In the genomic region with DNA sequence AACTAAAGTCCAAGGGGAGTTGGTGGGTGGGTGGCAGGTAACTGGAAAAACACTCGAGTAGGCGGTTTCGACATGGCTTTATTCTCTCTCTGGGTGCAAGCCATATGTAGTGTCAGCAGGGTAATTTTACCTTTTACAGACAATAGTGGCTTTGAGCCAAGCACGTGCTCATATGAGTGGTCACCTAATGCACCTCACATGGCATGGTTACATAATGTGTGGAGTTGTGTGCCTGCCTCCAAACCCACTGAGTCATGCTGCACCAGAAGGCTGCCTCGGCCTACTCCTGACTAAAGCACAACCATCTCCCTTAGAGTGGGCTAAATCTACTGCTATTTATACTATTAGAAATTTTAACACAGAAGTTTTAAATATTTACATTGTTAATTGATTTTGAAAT, we compare ENCODE assay signal across 15 cellular contexts. TPM values are rescaled to one million over a fixed set of nuclear protein-coding genes. Genes with fewer than 3 reads are reported as not detected.
DNase-seq lines count a peak whose midpoint lies in the region; ATAC-seq, FAIRE-seq and TF ChIP-seq lines count a peak whose summit lies in the region.
"Had no signal": no experiment of that assay in that cellular context is flagged by ENCODE, and none has a peak within 500 bp of the region (broad histone marks: within the 10 kb centered on the region; RNA-seq: fewer than 3 reads in every experiment).

No MANE protein-coding gene starts in this region.

- H3K4me2 ChIP-seq in K562 (ENCODE audit: insufficient read depth, low read length) = no peak overlapping the region

- H3K4me1 Mint-ChIP-seq in stimulated activated memory B cell treated with anti-CD40 and anti-IgM and Interleukin-4, amounts not matched to agents 10 μg/mL and 1 μg/mL and 100 μg/mL, for 72 hours = no peaks in the 10 kb centered on the region
- H3K4me1 Mint-ChIP-seq: neural crest cell had no signal

- no peaks in the 10 kb centered on the region for H3K79me2 ChIP-seq in K562 (ENCODE audit: control insufficient read depth, insufficient read depth, low read length)

- H3K9me3 Mint-ChIP-seq in stimulated activated memory B cell treated with anti-CD40 and anti-IgM and Interleukin-4, amounts not matched to agents 10 μg/mL and 1 μg/mL and 100 μg/mL, for 72 hours = no peaks in the 10 kb centered on the region
- H3K9me3 Mint-ChIP-seq: CD4-positive, CD25-positive, alpha-beta regulatory T cell; neural crest cell had no signal

- H3K4me3 ChIP-seq in K562 = no peak overlapping the region
- H3K4me3 ChIP-seq: heart left ventricle had no signal

- no peak for TF ChIP-seq POLR2A in K562 (conservative IDR thresholded peaks at IDR 0.05)

- no peak overlapping the region for H3K4me3 Mint-ChIP-seq in stimulated activated memory B cell treated with anti-CD40 and anti-IgM and Interleukin-4, amounts not matched to agents 10 μg/mL and 1 μg/mL and 100 μg/mL, for 72 hours
- H3K4me3 Mint-ChIP-seq: CD4-positive, CD25-positive, alpha-beta regulatory T cell; neural crest cell had no signal

- FAIRE-seq in K562 (lab: Jason Lieb, UNC) = no peak

- H3K36me3 Mint-ChIP-seq in stimulated activated memory B cell treated with anti-CD40 and anti-IgM and Interleukin-4, amounts not matched to agents 10 μg/mL and 1 μg/mL and 100 μg/mL, for 72 hours = no peaks in the 10 kb centered on the region
- H3K36me3 Mint-ChIP-seq: CD4-positive, CD25-positive, alpha-beta regulatory T cell had no signal

- BruUV-seq in K562 (replicated peaks; lab: Mats Ljungman, UMichigan) = no TSS peak

- no peaks in the 10 kb centered on the region for H3K9me3 ChIP-seq in K562 (replicated peaks; ENCODE audit: control insufficient read depth, insufficient read depth, low read depth, low read length)
- H3K9me3 ChIP-seq: heart left ventricle had no signal

- in situ Hi-C loops in K562 (cut with MboI) = loop anchor here (25.0 kb wide), 1 partner anchor 1386 kb away; a partner anchor contains a TSS

- H3K27me3 ChIP-seq in K562 (ENCODE audit: control insufficient read depth in 2 of 2, insufficient read depth in 2 of 2, low read length in 2 of 2) = peaks cover 0 to 4% of the 10 kb centered on the region in 2 experiments; a peak in 2 of 5 replicates
- H3K27me3 ChIP-seq: heart left ventricle had no signal

- no peaks in the 10 kb centered on the region for H3K27me3 Mint-ChIP-seq in stimulated activated memory B cell treated with anti-CD40 and anti-IgM and Interleukin-4, amounts not matched to agents 10 μg/mL and 1 μg/mL and 100 μg/mL, for 72 hours
- H3K27me3 Mint-ChIP-seq: CD4-positive, CD25-positive, alpha-beta regulatory T cell had no signal

- DNase-seq in ELR (ENCODE audit: low read depth) (peak; percentile 78), LHCN-M2 (ENCODE audit: low read depth) (peak; percentile 60), K562 (ENCODE audit: extremely low read depth in 1 of 4, low spot score in 3 of 4) (no peak), mucosa of gallbladder (ENCODE audit: low spot score) (peak; percentile 51), NCI-H524 treated with DMSO at 0.1 percent for 48 hours (lab: John Stamatoyannopoulos, UW) (no peak), middle frontal gyrus (ENCODE audit: extremely low spot score, low spot score) (no peak)
- DNase-seq: activated CD4-positive, alpha-beta T cell treated with anti-CD3 and anti-CD28 coated beads, Interleukin-2, amount 50 U/mL, for 1 hour; CD4-positive, CD25-positive, alpha-beta regulatory T cell; effector CD8-positive, alpha-beta T cell; heart left ventricle; NCI-H1694 had no signal

- no peak for TF ChIP-seq CTCF in K562 (IDR thresholded peaks at IDR 0.05 in 2 of 3, conservative IDR thresholded peaks at IDR 0.05 in 1 of 3; ENCODE audit: insufficient read depth in 2 of 3, low read depth in 1 of 3, low read length in 3 of 3)

- no peak overlapping the region for H3K27ac Mint-ChIP-seq in stimulated activated memory B cell treated with anti-CD40 and anti-IgM and Interleukin-4, amounts not matched to agents 10 μg/mL and 1 μg/mL and 100 μg/mL, for 72 hours

- H3K9ac ChIP-seq in K562 (ENCODE audit: insufficient read depth in 1 of 2, low read depth in 2 of 2, low read length in 2 of 2) = no peak overlapping the region

- TF ChIP-seq RAD21 in K562 (CRISPR knock-in tag; conservative IDR thresholded peaks at IDR 0.05 in 1 of 2, IDR thresholded peaks at IDR 0.05 in 1 of 2) = no peak

- no peak overlapping the region for H3K27ac ChIP-seq in K562 (ENCODE audit: extremely low read depth, low read depth, low read length)
- H3K27ac ChIP-seq: heart left ventricle had no signal

- 37% methylated on average over 5 of the region's 5 CpGs for WGBS in K562 (ENCODE audit: insufficient coverage, low coverage, missing lambda C conversion rate)

- H3K9me1 ChIP-seq in K562 (ENCODE audit: control insufficient read depth, insufficient read depth, low read length) = no peaks in the 10 kb centered on the region

- no peak overlapping the region for H2AFZ ChIP-seq in K562 (ENCODE audit: low read depth, low read length)

- no peak for TF ChIP-seq EP300 in K562 (IDR thresholded peaks at IDR 0.05; ENCODE audit: low read length)

- no peak for ATAC-seq in K562
- ATAC-seq in stimulated activated memory B cell treated with anti-CD40 and anti-IgM and Interleukin-4, amounts not matched to agents 10 μg/mL and 1 μg/mL and 100 μg/mL, for 72 hours = no peak
- ATAC-seq: heart left ventricle, left lobe of liver had no signal

- POLR2A ChIA-PET in K562 (lab: Yijun Ruan, JAX) = interaction anchor here (1.2 to 1.3 kb wide), 2 partner anchors 16 to 18 kb away, joined by 4 read pairs; a partner anchor contains a TSS

- no peaks in the 10 kb centered on the region for H4K20me1 ChIP-seq in K562 (replicated peaks; ENCODE audit: control insufficient read depth, insufficient read depth, low read length)

- intact Hi-C loops in K562 (cut with micrococcal nuclease) = no loop called here

- H3K4me1 ChIP-seq in K562 (replicated peaks in 1 of 2; ENCODE audit: control insufficient read depth in 2 of 2, insufficient read depth in 2 of 2, low read length in 2 of 2) = peaks cover 3 to 18% of the 10 kb centered on the region in 2 experiments; a peak in 4 of 5 replicates

- CTCF ChIA-PET in K562 (lab: Yijun Ruan, JAX; ENCODE audit: low intra/inter-chr PET ratio) = no interaction called here

- H3K36me3 ChIP-seq in K562 (ENCODE audit: control insufficient read depth, insufficient read depth, low read length) = no peaks in the 10 kb centered on the region
- H3K36me3 ChIP-seq: heart left ventricle had no signal

RNA-seq across cellular contexts. Expression of a gene that starts 16.5 kb away (rescaled TPM):
- 5.3 and 5.4 TPM in 2 replicates for total RNA-seq in LHCN-M2 (2014; rRNA removed)
- polyA plus RNA-seq in LHCN-M2 (2012) = 1.6 TPM
- 7.7 and 14.6 TPM in 2 replicates for total RNA-seq in K562 (2011; cell fraction: chromatin; rRNA removed; ENCODE audit: low replicate concordance)
- 9.2 and 13.7 TPM in 2 replicates for total RNA-seq in K562 (2011; cell fraction: nucleolus; rRNA removed)
- total RNA-seq in K562 (2011; cell fraction: nucleoplasm; rRNA removed) = 12.1 and 14.7 TPM in 2 replicates
- 3.6 and 4.1 TPM in 2 replicates for total RNA-seq in K562 (2014; rRNA removed)
- total RNA-seq in K562 (2014; rRNA removed; fragmentation: Illumina TruSeq; extraction: Trizol) = 3.4 and 4.5 TPM in 2 replicates
- total RNA-seq in K562 (2015; rRNA removed; fragmentation: Illumina TruSeq; extraction: Trizol) = 3.1 and 4.0 TPM in 2 replicates
- 3.3 and 3.5 TPM in 2 replicates for total RNA-seq in K562 (2021)
- polyA plus RNA-seq in K562 (2011; rRNA removed) = 4.2 and 5.4 TPM in 2 replicates
- polyA plus RNA-seq in K562 (2011; cell fraction: cytosol; rRNA removed) = 3.2 and 4.8 TPM in 2 replicates
- 5.8 and 6.6 TPM in 2 replicates for polyA plus RNA-seq in K562 (2011; cell fraction: nucleus; rRNA removed)
- 4.8 and 12.0 TPM in 2 replicates for polyA plus RNA-seq in K562 (2012)
- polyA plus RNA-seq in K562 (2014; fragmentation: Illumina TruSeq; extraction: Trizol) = 3.2 and 3.4 TPM in 2 replicates
- 1 to 10 TPM; 4.3 to 5.7 TPM for polyA plus RNA-seq in K562 (2014; fragmentation: Nextera tagmentation; extraction: Ambion mirVana)
- polyA plus RNA-seq in K562 (2014; rRNA removed) = 2.2 and 3.5 TPM in 2 replicates
- 5.5 and 6.4 TPM in 2 replicates for polyA minus RNA-seq in K562 (2011; rRNA and poly(A)+ RNA removed)
- 3.1 TPM in 1 of 2 replicates, not detected in the other for polyA minus RNA-seq in K562 (2011; cell fraction: cytosol; rRNA and poly(A)+ RNA removed)
- 11.4 and 11.7 TPM in 2 replicates for polyA minus RNA-seq in K562 (2011; cell fraction: nucleus; rRNA and poly(A)+ RNA removed)
- 9.1 TPM for total RNA-seq in mucosa of gallbladder
- total RNA-seq: neural crest cell had no signal

RNA-seq across cellular contexts. Expression of a gene that starts 41.1 kb away (rescaled TPM):
- 0.06 TPM in 1 of 2 replicates, not detected in the other for total RNA-seq in LHCN-M2 (2014; rRNA removed)
- 0.06 TPM for polyA plus RNA-seq in LHCN-M2 (2012)
- total RNA-seq in K562 (2011; cell fraction: chromatin; rRNA removed; ENCODE audit: low replicate concordance) = not detected in 2 replicates
- not detected in 2 replicates for total RNA-seq in K562 (2011; cell fraction: nucleolus; rRNA removed)
- not detected in 2 replicates for total RNA-seq in K562 (2011; cell fraction: nucleoplasm; rRNA removed)
- total RNA-seq in K562 (2014; rRNA removed) = 0.08 TPM in 1 of 2 replicates, not detected in the other
- total RNA-seq in K562 (2014; rRNA removed; fragmentation: Illumina TruSeq; extraction: Trizol) = not detected in 2 replicates
- total RNA-seq in K562 (2015; rRNA removed; fragmentation: Illumina TruSeq; extraction: Trizol) = 0.08 TPM in 1 of 2 replicates, not detected in the other
- total RNA-seq in K562 (2021) = 0.07 and 0.13 TPM in 2 replicates
- polyA plus RNA-seq in K562 (2011; rRNA removed) = not detected in 2 replicates
- polyA plus RNA-seq in K562 (2011; cell fraction: cytosol; rRNA removed) = not detected in 2 replicates
- polyA plus RNA-seq in K562 (2011; cell fraction: nucleus; rRNA removed) = not detected in 2 replicates
- 0.53 TPM in 1 of 2 replicates, not detected in the other for polyA plus RNA-seq in K562 (2012)
- not detected in 2 replicates for polyA plus RNA-seq in K562 (2014; fragmentation: Illumina TruSeq; extraction: Trizol)
- polyA plus RNA-seq in K562 (2014; fragmentation: Nextera tagmentation; extraction: Ambion mirVana) = not detected
- 0.71 TPM in 1 of 2 replicates, not detected in the other for polyA plus RNA-seq in K562 (2014; rRNA removed)
- not detected in 2 replicates for polyA minus RNA-seq in K562 (2011; rRNA and poly(A)+ RNA removed)
- polyA minus RNA-seq in K562 (2011; cell fraction: cytosol; rRNA and poly(A)+ RNA removed) = not detected in 2 replicates
- not detected in 2 replicates for polyA minus RNA-seq in K562 (2011; cell fraction: nucleus; rRNA and poly(A)+ RNA removed)
- total RNA-seq in mucosa of gallbladder = 0.83 TPM
- total RNA-seq: CD4-positive, CD25-positive, alpha-beta regulatory T cell; neural crest cell; T-helper 1 cell treated with Interleukin-12 subunit alpha and Interleukin-12 subunit beta and Interleukin-4 antibody, amounts not matched to agents 30 ng/mL and 1 ng/mL, for 36 hours had no signal
- polyA plus RNA-seq: CD4-positive, CD25-positive, alpha-beta regulatory T cell had no signal

RNA-seq across cellular contexts. Expression of a gene that starts 52.8 kb away (rescaled TPM):
- total RNA-seq in LHCN-M2 (2014; rRNA removed) = not detected in 2 replicates
- not detected for polyA plus RNA-seq in LHCN-M2 (2012)
- total RNA-seq in K562 (2011; cell fraction: chromatin; rRNA removed; ENCODE audit: low replicate concordance) = not detected in 2 replicates
- not detected in 2 replicates for total RNA-seq in K562 (2011; cell fraction: nucleolus; rRNA removed)
- total RNA-seq in K562 (2011; cell fraction: nucleoplasm; rRNA removed) = not detected in 2 replicates
- total RNA-seq in K562 (2014; rRNA removed) = not detected in 2 replicates
- not detected in 2 replicates for total RNA-seq in K562 (2014; rRNA removed; fragmentation: Illumina TruSeq; extraction: Trizol)
- total RNA-seq in K562 (2015; rRNA removed; fragmentation: Illumina TruSeq; extraction: Trizol) = not detected in 2 replicates
- total RNA-seq in K562 (2021) = not detected in 2 replicates
- not detected in 2 replicates for polyA plus RNA-seq in K562 (2011; rRNA removed)
- not detected in 2 replicates for polyA plus RNA-seq in K562 (2011; cell fraction: cytosol; rRNA removed)
- not detected in 2 replicates for polyA plus RNA-seq in K562 (2011; cell fraction: nucleus; rRNA removed)
- not detected in 2 replicates for polyA plus RNA-seq in K562 (2012)
- not detected in 2 replicates for polyA plus RNA-seq in K562 (2014; fragmentation: Illumina TruSeq; extraction: Trizol)
- not detected for polyA plus RNA-seq in K562 (2014; fragmentation: Nextera tagmentation; extraction: Ambion mirVana)
- polyA plus RNA-seq in K562 (2014; rRNA removed) = not detected in 2 replicates
- not detected in 2 replicates for polyA minus RNA-seq in K562 (2011; rRNA and poly(A)+ RNA removed)
- polyA minus RNA-seq in K562 (2011; cell fraction: cytosol; rRNA and poly(A)+ RNA removed) = not detected in 2 replicates
- polyA minus RNA-seq in K562 (2011; cell fraction: nucleus; rRNA and poly(A)+ RNA removed) = not detected in 2 replicates
- total RNA-seq in mucosa of gallbladder = 3.9 TPM
- total RNA-seq: neural crest cell had no signal

Comparison
In these comparisons a context has a peak if more than half of its experiments do, and no peak if none do; other contexts are left out.
1. DNase-seq: peak in ELR (single experiment), LHCN-M2 (single experiment) and mucosa of gallbladder (single experiment); none in K562 (0 of 4), NCI-H524 treated with DMSO at 0.1 percent for 48 hours (single experiment) and middle frontal gyrus (single experiment).